ENCODE assay signal across 32 cellular contexts in genomic region chr11:46723359-46723680, GRCh38. TPM values are rescaled to one million over a fixed set of nuclear protein-coding genes. Genes with fewer than 3 reads are reported as not detected.
"Had no signal": no experiment of that assay in that cellular context is flagged by ENCODE, and none has a peak within 500 bp of the region (broad histone marks: within the 10 kb centered on the region; RNA-seq: fewer than 3 reads in every experiment).

No MANE protein-coding gene starts in this region.

- H3K4me2 ChIP-seq: smooth muscle cell had no signal

- H3K27me3 Mint-ChIP-seq: naive B cell; natural killer cell treated with Interleukin-12 subunit alpha and Interleukin-12 subunit beta and Interleukin-15 and Interleukin-18, amount 100 ng/mL, for 72 hours; stimulated activated naive CD8-positive, alpha-beta T cell treated with anti-CD3 and anti-CD28 coated beads, Interleukin-15, amount 100 ng/mL, for 72 hours; type B pancreatic cell had no signal

- ATAC-seq: naive thymus-derived CD8-positive, alpha-beta T cell; natural killer cell treated with Interleukin-12 subunit alpha and Interleukin-12 subunit beta and Interleukin-15 and Interleukin-18, amount 100 ng/mL, for 72 hours; pancreas; psoas muscle; right cardiac atrium; sciatic nerve; stimulated activated memory B cell treated with anti-CD40 and anti-IgM and Interleukin-4, amounts not matched to agents 10 μg/mL and 1 μg/mL and 100 μg/mL, for 72 hours; stimulated activated naive CD8-positive, alpha-beta T cell treated with anti-CD3 and anti-CD28 coated beads, Interleukin-15, amount 100 ng/mL, for 72 hours; stimulated activated naive CD8-positive, alpha-beta T cell treated with anti-CD3 and anti-CD28 coated beads, Interleukin-15, Interleukin-2, amounts not matched to agents 100 U/mL and 50 U/mL, for 24 hours; upper lobe of right lung had no signal

- H3K9me3 Mint-ChIP-seq: naive thymus-derived CD8-positive, alpha-beta T cell; natural killer cell treated with Interleukin-12 subunit alpha and Interleukin-12 subunit beta and Interleukin-15 and Interleukin-18, amount 100 ng/mL, for 72 hours; nephron progenitor cell; neural crest cell; stimulated activated memory B cell treated with anti-CD40 and anti-IgM and Interleukin-4, amounts not matched to agents 10 μg/mL and 1 μg/mL and 100 μg/mL, for 72 hours; stimulated activated naive CD8-positive, alpha-beta T cell treated with anti-CD3 and anti-CD28 coated beads, Interleukin-15, amount 100 ng/mL, for 72 hours; type B pancreatic cell had no signal

- H3K36me3 Mint-ChIP-seq: naive B cell; naive thymus-derived CD8-positive, alpha-beta T cell; natural killer cell treated with Interleukin-12 subunit alpha and Interleukin-12 subunit beta and Interleukin-15 and Interleukin-18, amount 100 ng/mL, for 72 hours; stimulated activated memory B cell treated with anti-CD40 and anti-IgM and Interleukin-4, amounts not matched to agents 10 μg/mL and 1 μg/mL and 100 μg/mL, for 72 hours; type B pancreatic cell had no signal

- H3K27me3 ChIP-seq: pancreas, spleen, suprapubic skin, testis, tibial artery, transverse colon, upper lobe of right lung, uterus had no signal

- DNase-seq: naive B cell; naive thymus-derived CD8-positive, alpha-beta T cell; nephron progenitor cell; occipital lobe; pancreas; psoas muscle; right cardiac atrium; spleen; stimulated activated CD4-positive, alpha-beta T cell treated with anti-CD3 and anti-CD28 coated beads, Interleukin-12 subunit alpha, Interleukin-12 subunit beta, amount 100 ng/mL, for 4 hours; stimulated activated CD4-positive, alpha-beta T cell treated with anti-CD3 and anti-CD28 coated beads, Interleukin-1b, Interleukin-23, amount 100 ng/mL, for 48 hours; stimulated activated CD4-positive, alpha-beta T cell treated with anti-CD3 and anti-CD28 coated beads, Interleukin-4, amount 100 ng/mL, for 1 hour; stimulated activated CD4-positive, alpha-beta T cell treated with anti-CD3 and anti-CD28 coated beads, Interleukin-4, amount 100 ng/mL, for 4 hours; stimulated activated CD8-positive, alpha-beta memory T cell treated with anti-CD3 and anti-CD28 coated beads, Interleukin-4, amount 100 ng/mL, for 48 hours; stimulated activated naive CD4-positive, alpha-beta T cell; stimulated activated naive CD8-positive, alpha-beta T cell treated with anti-CD3 and anti-CD28 coated beads, Interleukin-15, amount 100 ng/mL, for 72 hours; stimulated activated naive CD8-positive, alpha-beta T cell treated with anti-CD3 and anti-CD28 coated beads, Interleukin-15, Interleukin-2, amounts not matched to agents 100 U/mL and 50 U/mL, for 24 hours; substantia nigra; testis; tibial artery; transverse colon; upper lobe of right lung; uterus had no signal

- H3K27ac ChIP-seq: pancreas, psoas muscle, spleen, suprapubic skin, testis, tibial artery, transverse colon, upper lobe of right lung, uterus had no signal

- FAIRE-seq: pancreas had no signal

- H3K4me3 ChIP-seq: pancreas, psoas muscle, skin epidermis, smooth muscle cell, spleen, suprapubic skin, testis, tibial artery, transverse colon, upper lobe of right lung, uterus had no signal

- H3K4me1 ChIP-seq: pancreas, psoas muscle, suprapubic skin, testis, upper lobe of right lung, uterus had no signal

- H3K9me3 ChIP-seq: pancreas, psoas muscle, spleen, suprapubic skin, testis, tibial artery, transverse colon, upper lobe of right lung, uterus had no signal

- H3K27ac Mint-ChIP-seq: naive thymus-derived CD8-positive, alpha-beta T cell; natural killer cell treated with Interleukin-12 subunit alpha and Interleukin-12 subunit beta and Interleukin-15 and Interleukin-18, amount 100 ng/mL, for 72 hours; stimulated activated memory B cell treated with anti-CD40 and anti-IgM and Interleukin-4, amounts not matched to agents 10 μg/mL and 1 μg/mL and 100 μg/mL, for 72 hours; type B pancreatic cell had no signal

- H3K4me1 Mint-ChIP-seq: naive B cell; stimulated activated memory B cell treated with anti-CD40 and anti-IgM and Interleukin-4, amounts not matched to agents 10 μg/mL and 1 μg/mL and 100 μg/mL, for 72 hours had no signal

- H3K36me3 ChIP-seq: pancreas, spleen, suprapubic skin, tibial artery, transverse colon, upper lobe of right lung, uterus had no signal

- H3K4me3 Mint-ChIP-seq: naive B cell; naive thymus-derived CD8-positive, alpha-beta T cell; natural killer cell treated with Interleukin-12 subunit alpha and Interleukin-12 subunit beta and Interleukin-15 and Interleukin-18, amount 100 ng/mL, for 72 hours; nephron progenitor cell; neural crest cell; stimulated activated memory B cell treated with anti-CD40 and anti-IgM and Interleukin-4, amounts not matched to agents 10 μg/mL and 1 μg/mL and 100 μg/mL, for 72 hours; stimulated activated naive CD8-positive, alpha-beta T cell treated with anti-CD3 and anti-CD28 coated beads, Interleukin-15, amount 100 ng/mL, for 72 hours; type B pancreatic cell had no signal

RNA-seq across cellular contexts. Expression of gene F2, which starts 4.3 kb away (rescaled TPM):
- total RNA-seq: naive thymus-derived CD8-positive, alpha-beta T cell; neural crest cell; posterior vena cava; sciatic nerve; upper lobe of right lung; urinary bladder had no signal
- polyA plus RNA-seq: naive thymus-derived CD8-positive, alpha-beta T cell; right cardiac atrium had no signal
